9 cellular contexts compared by ENCODE assay signal in genomic region chr6:167351656-167352354, GRCh38. TPM values are rescaled to one million over a fixed set of nuclear protein-coding genes. Genes with fewer than 3 reads are reported as not detected.
DNase-seq lines count a peak whose midpoint lies in the region; ATAC-seq and TF ChIP-seq lines count a peak whose summit lies in the region.
"Had no signal": no experiment of that assay in that cellular context is flagged by ENCODE, and none has a peak within 500 bp of the region (broad histone marks: within the 10 kb centered on the region; RNA-seq: fewer than 3 reads in every experiment).

No MANE protein-coding gene starts in this region.

- H3K36me3 ChIP-seq in SK-N-MC (ENCODE audit: insufficient read depth, low read length) (no peaks in the 10 kb centered on the region), vagina (no peaks in the 10 kb centered on the region), tibial artery (no peaks in the 10 kb centered on the region)

- no peak for TF ChIP-seq CTCF in vagina (IDR thresholded peaks at IDR 0.05)
- no peak for TF ChIP-seq CTCF in tibial artery (IDR thresholded peaks at IDR 0.05)

- peak overlapping the region; percentile 83 for H3K4me3 Mint-ChIP-seq in stimulated activated naive CD8-positive, alpha-beta T cell treated with anti-CD3 and anti-CD28 coated beads, Interleukin-15, Interleukin-2, amounts not matched to agents 100 ng/mL and 50 ng/mL, for 24 hours
- peak overlapping the region; percentile 77 to 85 (median 81) for H3K4me3 Mint-ChIP-seq in immature natural killer cell

- H3K4me1 Mint-ChIP-seq in stimulated activated naive CD8-positive, alpha-beta T cell treated with anti-CD3 and anti-CD28 coated beads, Interleukin-15, Interleukin-2, amounts not matched to agents 100 ng/mL and 50 ng/mL, for 24 hours (ENCODE audit: low read depth): peaks cover 27% of the 10 kb centered on the region
- H3K4me1 Mint-ChIP-seq in immature natural killer cell: peaks cover 17 to 20% of the 10 kb centered on the region in 2 donors

- no peaks in the 10 kb centered on the region for H3K9me3 Mint-ChIP-seq in stimulated activated naive CD8-positive, alpha-beta T cell treated with anti-CD3 and anti-CD28 coated beads, Interleukin-15, Interleukin-2, amounts not matched to agents 100 ng/mL and 50 ng/mL, for 24 hours
- H3K9me3 Mint-ChIP-seq in immature natural killer cell: peaks cover 0 to 2% (median 0%) of the 10 kb centered on the region in 6 donors

- intact Hi-C loops in vagina (cut with DNase I): no loop called here
- intact Hi-C loops in tibial artery (cut with DNase I; ENCODE audit: low total_unique reads): no loop called here

- H3K27ac Mint-ChIP-seq in stimulated activated naive CD8-positive, alpha-beta T cell treated with anti-CD3 and anti-CD28 coated beads, Interleukin-15, Interleukin-2, amounts not matched to agents 100 ng/mL and 50 ng/mL, for 24 hours: peak overlapping the region; percentile 83
- H3K27ac Mint-ChIP-seq in immature natural killer cell: no peak overlapping the region

- peak overlapping the region; percentile 92 for H3K4me3 ChIP-seq in SK-N-MC
- peak overlapping the region; percentile 48 to 56 for H3K4me3 ChIP-seq in vagina
- H3K4me3 ChIP-seq in tibial artery: peak overlapping the region in 1 of 2 donors; percentile 47

- H3K36me3 Mint-ChIP-seq in stimulated activated naive CD8-positive, alpha-beta T cell treated with anti-CD3 and anti-CD28 coated beads, Interleukin-15, Interleukin-2, amounts not matched to agents 100 ng/mL and 50 ng/mL, for 24 hours (ENCODE audit: low read depth): no peaks in the 10 kb centered on the region
- H3K36me3 Mint-ChIP-seq in immature natural killer cell: no peaks in the 10 kb centered on the region

- H3K4me1 ChIP-seq in vagina (peaks cover 28% of the 10 kb centered on the region), tibial artery (peaks cover 0 to 17% (median 12%) of the 10 kb centered on the region in 4 donors)

- ATAC-seq in stimulated activated naive CD8-positive, alpha-beta T cell treated with anti-CD3 and anti-CD28 coated beads, Interleukin-15, Interleukin-2, amounts not matched to agents 100 U/mL and 50 U/mL, for 24 hours: no peak

- no peaks in the 10 kb centered on the region for H3K9me3 ChIP-seq in SK-N-MC (ENCODE audit: low read depth, low read length)
- no peaks in the 10 kb centered on the region for H3K9me3 ChIP-seq in vagina
- peaks cover 0 to 5% (median 4%) of the 10 kb centered on the region in 3 donors for H3K9me3 ChIP-seq in tibial artery

- no peak overlapping the region for H3K9ac ChIP-seq in SK-N-MC (ENCODE audit: insufficient read length)

- H3K27me3 ChIP-seq in vagina (no peaks in the 10 kb centered on the region), tibial artery (peaks cover 0 to 53% of the 10 kb centered on the region in 2 donors)

- no peak for DNase-seq in stimulated activated naive CD8-positive, alpha-beta T cell treated with anti-CD3 and anti-CD28 coated beads, Interleukin-15, Interleukin-2, amounts not matched to agents 100 U/mL and 50 U/mL, for 24 hours
- DNase-seq in SK-N-MC (ENCODE audit: low read depth, low spot score): no peak
- no peak for DNase-seq in immature natural killer cell
- no peak for DNase-seq in vagina (ENCODE audit: extremely low spot score in 2 of 2)
- no peak for DNase-seq in tibial artery
- DNase-seq in activated effector memory CD4-positive, alpha-beta T cell treated with anti-CD3 and anti-CD28 coated beads, Interleukin-2, amount 50 U/mL, for 16 hours: no peak
- DNase-seq in DMS 273 (lab: John Stamatoyannopoulos, UW; ENCODE audit: unreplicated experiment): no peak
- DNase-seq: T1000 had no signal

- H3K27ac ChIP-seq in SK-N-MC (no peak overlapping the region), vagina (no peak overlapping the region), tibial artery (no peak overlapping the region)

- peaks cover 42% of the 10 kb centered on the region for H3K27me3 Mint-ChIP-seq in stimulated activated naive CD8-positive, alpha-beta T cell treated with anti-CD3 and anti-CD28 coated beads, Interleukin-15, Interleukin-2, amounts not matched to agents 100 ng/mL and 50 ng/mL, for 24 hours
- H3K27me3 Mint-ChIP-seq in immature natural killer cell (ENCODE audit: low read depth in 3 of 3): peaks cover 3 to 18% (median 15%) of the 10 kb centered on the region in 3 donors

- TF ChIP-seq POLR2A in vagina (IDR thresholded peaks at IDR 0.05): no peak

RNA-seq across cellular contexts. Expression of gene TTLL2, which starts 26.9 kb away (rescaled TPM):
- not detected for polyA plus RNA-seq in immature natural killer cell
- not detected for total RNA-seq in vagina
